In the genomic region with DNA sequence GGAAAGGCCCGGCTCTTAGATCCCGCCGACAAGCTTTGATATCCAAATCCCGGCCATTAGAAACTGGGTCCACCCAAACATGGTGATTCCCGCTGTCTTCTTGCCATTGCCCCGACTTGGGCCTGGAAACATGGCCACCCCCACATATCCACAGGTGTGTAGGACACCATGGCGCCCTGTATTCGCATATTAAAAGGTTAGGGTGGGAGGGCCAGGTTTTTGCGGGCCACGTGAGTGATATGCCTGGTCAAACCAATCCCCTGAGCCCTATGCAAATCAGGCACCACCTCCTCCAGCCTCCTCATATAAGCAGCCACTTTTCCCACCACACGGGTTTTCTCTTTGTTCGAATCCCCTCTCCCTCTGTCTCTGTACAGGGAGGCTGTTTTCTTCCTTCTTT, we compare ENCODE assay signal across 29 cellular contexts.
DNase-seq lines count a peak whose midpoint lies in the region; ATAC-seq, FAIRE-seq and TF ChIP-seq lines count a peak whose summit lies in the region.
"Had no signal": no experiment of that assay in that cellular context is flagged by ENCODE, and none has a peak within 500 bp of the region (broad histone marks: within the 10 kb centered on the region; RNA-seq: fewer than 3 reads in every experiment).

No MANE protein-coding gene starts in this region.

- peak overlapping the region; percentile 57 for H3K4me2 ChIP-seq in GM23338
- no peak overlapping the region for H3K4me2 ChIP-seq in K562 (ENCODE audit: insufficient read depth, low read length)
- no peak overlapping the region for H3K4me2 ChIP-seq in MM.1S (ENCODE audit: low read depth, low read length)
- H3K4me2 ChIP-seq: A549; BLaER1 treated with 17β-estradiol and CSF1 and Interleukin-3, amounts not matched to agents 10 nM and 100 nM; PC-9 had no signal

- no peaks in the 10 kb centered on the region for H3K9me2 ChIP-seq in GM23338 (ENCODE audit: insufficient read depth)
- no peaks in the 10 kb centered on the region for H3K9me2 ChIP-seq in MM.1S (replicated peaks; ENCODE audit: insufficient read depth, low read length)

- no peak for TF ChIP-seq EP300 in K562 (IDR thresholded peaks at IDR 0.05; ENCODE audit: low read length)

- 0 out of 2 replicates have a peak, but pooled peaks have one; percentile 8 for TF ChIP-seq POLR2A in K562 (conservative IDR thresholded peaks at IDR 0.05)
- TF ChIP-seq POLR2A in testis (IDR thresholded peaks at IDR 0.05) = no peak

- H3K4me3 Mint-ChIP-seq in GM23338 = no peak overlapping the region
- H3K4me3 Mint-ChIP-seq: CD4-positive, alpha-beta T cell had no signal

- H3K36me3 ChIP-seq in GM23338 (ENCODE audit: insufficient read depth) = no peaks in the 10 kb centered on the region
- peaks cover 67% of the 10 kb centered on the region for H3K36me3 ChIP-seq in K562 (ENCODE audit: control insufficient read depth, insufficient read depth, low read length)
- no peaks in the 10 kb centered on the region for H3K36me3 ChIP-seq in iPS-18a (ENCODE audit: control insufficient read depth, low read depth, low read length)
- H3K36me3 ChIP-seq in testis (ENCODE audit: low read depth, missing control alignments) = no peaks in the 10 kb centered on the region
- no peaks in the 10 kb centered on the region for H3K36me3 ChIP-seq in MM.1S (replicated peaks; ENCODE audit: insufficient read depth, low read length)
- H3K36me3 ChIP-seq: BLaER1 treated with 17β-estradiol and CSF1 and Interleukin-3, amounts not matched to agents 10 nM and 100 nM; SJSA1 had no signal

- DNase-seq in GM23338 (ENCODE audit: low spot score) = peak; percentile 73
- no peak for DNase-seq in K562 (ENCODE audit: extremely low read depth in 1 of 4, low spot score in 3 of 4)
- DNase-seq in testis = peak; percentile 19
- DNase-seq in COR-L47 (lab: John Stamatoyannopoulos, UW) = no peak
- no peak for DNase-seq in MM.1S
- DNase-seq: AML-193; CD4-positive, alpha-beta T cell; DMS79 treated with DMSO at 0.1 percent for 48 hours; GOT3; KBM-7; NCI-H1048; NCI-H1417; NCI-H1694; NCI-H2029 treated with DMSO at 0.1 percent for 48 hours; NCI-H446 treated with DMSO at 0.1 percent for 48 hours; NCI-H526; NCI-H82; NK-92 treated with Interleukin-12 subunit alpha and Interleukin-12 subunit beta, amount 100 ng/mL, for 24 hours; PC-9; Right ventricle myocardium superior; RPMI8226 had no signal

- H3K9me3 Mint-ChIP-seq in GM23338 = no peaks in the 10 kb centered on the region; the same call in 2 of the 3 replicates
- H3K9me3 Mint-ChIP-seq: CD4-positive, alpha-beta T cell had no signal

- H3K9me3 ChIP-seq in K562 (replicated peaks; ENCODE audit: control insufficient read depth, insufficient read depth, low read depth, low read length) (no peaks in the 10 kb centered on the region), iPS-18a (ENCODE audit: control insufficient read depth, low read depth, low read length) (no peaks in the 10 kb centered on the region), testis (no peaks in the 10 kb centered on the region), MM.1S (replicated peaks; ENCODE audit: insufficient read depth, low read length) (no peaks in the 10 kb centered on the region)
- H3K9me3 ChIP-seq: A549, SJSA1 had no signal

- H3K4me1 ChIP-seq in GM23338 (ENCODE audit: insufficient read depth) (peaks cover 24% of the 10 kb centered on the region), K562 (replicated peaks in 1 of 2; ENCODE audit: control insufficient read depth in 2 of 2, insufficient read depth in 2 of 2, low read length in 2 of 2) (no peaks in the 10 kb centered on the region), iPS-18a (ENCODE audit: control insufficient read depth, low read depth, low read length) (peaks cover 38% of the 10 kb centered on the region), testis (no peaks in the 10 kb centered on the region), MM.1S (ENCODE audit: low read length) (peaks cover 14% of the 10 kb centered on the region)
- H3K4me1 ChIP-seq: A549, SJSA1 had no signal

- WGBS in K562 (ENCODE audit: insufficient coverage, low coverage, missing lambda C conversion rate) = 63% methylated on average over 12 of the region's 12 CpGs
- WGBS in testis, 2 donors = 60 to 72% methylated on average over 12 of the region's 12 CpGs

- H3K27ac Mint-ChIP-seq in GM23338 = peak overlapping the region; percentile 89
- H3K27ac Mint-ChIP-seq: CD4-positive, alpha-beta T cell had no signal

- H3K27me3 Mint-ChIP-seq in GM23338 (ENCODE audit: insufficient read depth, low read depth, poor library complexity) = peaks cover 9% of the 10 kb centered on the region
- H3K27me3 Mint-ChIP-seq: CD4-positive, alpha-beta T cell had no signal

- BruUV-seq in K562 (replicated peaks; lab: Mats Ljungman, UMichigan) = no TSS peak

- POLR2A ChIA-PET in K562 (lab: Yijun Ruan, JAX) = no interaction called here

- no peak overlapping the region; the same call in 1 of the 2 replicates for H3K4me3 ChIP-seq in GM23338
- H3K4me3 ChIP-seq in K562 = no peak overlapping the region
- H3K4me3 ChIP-seq in iPS-18a (ENCODE audit: low read length) = peak overlapping the region; percentile 25
- no peak overlapping the region for H3K4me3 ChIP-seq in testis
- H3K4me3 ChIP-seq in MM.1S (ENCODE audit: low read length) = no peak overlapping the region
- H3K4me3 ChIP-seq: A549; BLaER1 treated with 17β-estradiol and CSF1 and Interleukin-3, amounts not matched to agents 10 nM and 100 nM; PC-9; SJSA1 had no signal

- peaks cover 4% of the 10 kb centered on the region; the same call in 1 of the 3 replicates for H3K36me3 Mint-ChIP-seq in GM23338 (ENCODE audit: low read depth)

- H3K9ac ChIP-seq in K562 (ENCODE audit: insufficient read depth in 1 of 2, low read depth in 2 of 2, low read length in 2 of 2) (no peak overlapping the region), iPS-18a (ENCODE audit: low read length) (peak overlapping the region; percentile 55), MM.1S (ENCODE audit: low read length) (no peak overlapping the region)
- H3K9ac ChIP-seq: BLaER1 treated with 17β-estradiol and CSF1 and Interleukin-3, amounts not matched to agents 10 nM and 100 nM had no signal

- CTCF ChIA-PET in K562 (lab: Yijun Ruan, JAX; ENCODE audit: low intra/inter-chr PET ratio) = no interaction called here

- TF ChIP-seq RAD21 in K562 (CRISPR knock-in tag; conservative IDR thresholded peaks at IDR 0.05 in 1 of 2, IDR thresholded peaks at IDR 0.05 in 1 of 2) = no peak

- H3F3A ChIP-seq in GM23338 (replicated peaks; ENCODE audit: low read depth) (no peaks in the 10 kb centered on the region), MM.1S (ENCODE audit: insufficient read depth, low read length) (no peaks in the 10 kb centered on the region)

- no peak for FAIRE-seq in K562 (lab: Jason Lieb, UNC)
- FAIRE-seq: GM19239 had no signal

- H3K27ac ChIP-seq in GM23338 (ENCODE audit: low read depth) (peak overlapping the region; percentile 56), K562 (ENCODE audit: extremely low read depth, low read depth, low read length) (no peak overlapping the region), iPS-18a (ENCODE audit: low read length) (peak overlapping the region; percentile 88), testis (no peak overlapping the region), MM.1S (ENCODE audit: low read length) (no peak overlapping the region)
- H3K27ac ChIP-seq: A549; BLaER1 treated with 17β-estradiol and CSF1 and Interleukin-3, amounts not matched to agents 10 nM and 100 nM; HL-60; PC-9; SJSA1 had no signal

- in situ Hi-C loops in K562 (cut with MboI) = no loop called here

- TF ChIP-seq CTCF in GM23338 (conservative IDR thresholded peaks at IDR 0.05; ENCODE audit: low read depth in 2 of 2) (no peak), K562 (IDR thresholded peaks at IDR 0.05 in 2 of 3, conservative IDR thresholded peaks at IDR 0.05 in 1 of 3; ENCODE audit: insufficient read depth in 2 of 3, low read depth in 1 of 3, low read length in 3 of 3) (no peak), testis (IDR thresholded peaks at IDR 0.05) (no peak), MM.1S (IDR thresholded peaks at IDR 0.05; ENCODE audit: low read length) (no peak)

- H3K4me1 Mint-ChIP-seq in GM23338 = peaks cover 46% of the 10 kb centered on the region

- H2AFZ ChIP-seq in GM23338 (no peak overlapping the region), K562 (ENCODE audit: low read depth, low read length) (no peak overlapping the region), MM.1S (ENCODE audit: low read length) (no peak overlapping the region)
- H2AFZ ChIP-seq: PC-9 had no signal

- H3K79me2 ChIP-seq in GM23338 (replicated peaks; ENCODE audit: insufficient read depth) = no peaks in the 10 kb centered on the region
- peaks cover 41% of the 10 kb centered on the region for H3K79me2 ChIP-seq in K562 (ENCODE audit: control insufficient read depth, insufficient read depth, low read length)
- no peaks in the 10 kb centered on the region for H3K79me2 ChIP-seq in MM.1S (ENCODE audit: low read length)

- no peaks in the 10 kb centered on the region for H4K20me1 ChIP-seq in GM23338 (replicated peaks; ENCODE audit: insufficient read depth)
- H4K20me1 ChIP-seq in K562 (replicated peaks; ENCODE audit: control insufficient read depth, insufficient read depth, low read length) = peaks cover 6% of the 10 kb centered on the region; the same call in 1 of the 2 replicates
- H4K20me1 ChIP-seq in MM.1S (ENCODE audit: insufficient read depth, low read length) = no peaks in the 10 kb centered on the region
- H4K20me1 ChIP-seq: BLaER1 treated with 17β-estradiol and CSF1 and Interleukin-3, amounts not matched to agents 10 nM and 100 nM had no signal

- H3K9me1 ChIP-seq in K562 (ENCODE audit: control insufficient read depth, insufficient read depth, low read length) = no peaks in the 10 kb centered on the region

- no peaks in the 10 kb centered on the region for H3K27me3 ChIP-seq in GM23338 (ENCODE audit: insufficient read depth)
- no peaks in the 10 kb centered on the region for H3K27me3 ChIP-seq in K562 (ENCODE audit: control insufficient read depth in 2 of 2, insufficient read depth in 2 of 2, low read length in 2 of 2)
- no peaks in the 10 kb centered on the region for H3K27me3 ChIP-seq in iPS-18a (ENCODE audit: control insufficient read depth, insufficient read depth, low read length)
- no peaks in the 10 kb centered on the region for H3K27me3 ChIP-seq in testis
- no peaks in the 10 kb centered on the region for H3K27me3 ChIP-seq in MM.1S (replicated peaks; ENCODE audit: insufficient read depth, low read length)
- H3K27me3 ChIP-seq: BLaER1 treated with 17β-estradiol and CSF1 and Interleukin-3, amounts not matched to agents 10 nM and 100 nM; SJSA1 had no signal

- ATAC-seq in GM23338 = peak; percentile 83
- ATAC-seq in K562 = peak; percentile 54; the same call in 2 of the 3 replicates
- no peak for ATAC-seq in GM21390 (IDR thresholded peaks at IDR 0.05; ENCODE audit: unreplicated experiment)
- ATAC-seq: A549, HCT116 had no signal

- intact Hi-C loops in K562 (cut with micrococcal nuclease) (no loop called here), testis (cut with DNase I; ENCODE audit: low total_unique reads) (no loop called here)

TF ChIP-seq in GM23338, 12 proteins besides CTCF, POLR2A, EP300 and RAD21 (continues in another document):
- TF ChIP-seq STAT1 (IDR thresholded peaks at IDR 0.05; ENCODE audit: unreplicated experiment) (no peak), EZH2 (IDR thresholded peaks at IDR 0.05; ENCODE audit: low read depth, unreplicated experiment) (no peak)

TF ChIP-seq in K562, 482 proteins besides CTCF, POLR2A, EP300 and RAD21:
- TF ChIP-seq CBX1 (IDR thresholded peaks at IDR 0.05; ENCODE audit: low read depth) = no peak
- 0 out of 2 replicates have a peak, but pooled peaks have one; percentile 24 for TF ChIP-seq SUPT5H (IDR thresholded peaks at IDR 0.05)

Comparison
In these comparisons a context has a peak if more than half of its experiments do, and no peak if none do; other contexts are left out.
1. DNase-seq: peak in GM23338 (single experiment) and testis (single experiment); none in K562 (0 of 4), COR-L47 (single experiment) and MM.1S (single experiment).
2. H3K27ac ChIP-seq: peak in GM23338 (single experiment) and iPS-18a (single experiment); none in K562 (single experiment), testis (0 of 2) and MM.1S (single experiment).